Comparison of ENCODE assay signal across 8 cellular contexts in genomic region chr4:177250056-177250696, GRCh38. TPM values are rescaled to one million over a fixed set of nuclear protein-coding genes. Genes with fewer than 3 reads are reported as not detected.
DNase-seq lines count a peak whose midpoint lies in the region; ATAC-seq lines count a peak whose summit lies in the region.

No MANE protein-coding gene starts in this region.

- DNase-seq in AG08396 (ENCODE audit: low spot score) (peak; percentile 71), NCI-H69 (lab: John Stamatoyannopoulos, UW) (peak; percentile 85), ecto neural progenitor cell (ENCODE audit: low spot score) (peak; percentile 89), lung microvascular endothelial cell (ENCODE audit: low read depth in 2 of 2) (peak; percentile 62 to 76)
- DNase-seq in activated CD4-positive, alpha-beta T cell treated with anti-CD3 and anti-CD28 coated beads, Interleukin-2, amount 50 U/mL, for 48 hours = peak; percentile 72 to 77
- peak; percentile 26 for DNase-seq in stimulated activated CD8-positive, alpha-beta memory T cell treated with anti-CD3 and anti-CD28 coated beads, Interleukin-15, amount 100 ng/mL, for 24 hours (ENCODE audit: low read depth)

- ATAC-seq in GM18867 (IDR thresholded peaks at IDR 0.05; ENCODE audit: unreplicated experiment) (peak; percentile 97), HG03060 (IDR thresholded peaks at IDR 0.05; ENCODE audit: low read depth, unreplicated experiment) (peak; percentile 90)

RNA-seq across cellular contexts. Expression of gene NEIL3, which starts 59.5 kb away (rescaled TPM):
- total RNA-seq in lung microvascular endothelial cell = 1.2 and 2.4 TPM in 2 replicates

Comparison
In these comparisons a context has a peak if more than half of its experiments do, and no peak if none do; other contexts are left out.
1. Peak in every context shown above with its lines: DNase-seq and ATAC-seq.
2. DNase-seq: peak in every context shown above with its lines; median percentile 89 in ecto neural progenitor cell; 85 in NCI-H69; 74 in activated CD4-positive, alpha-beta T cell treated with anti-CD3 and anti-CD28 coated beads, Interleukin-2, amount 50 U/mL, for 48 hours; 71 in AG08396; 69 in lung microvascular endothelial cell; 26 in stimulated activated CD8-positive, alpha-beta memory T cell treated with anti-CD3 and anti-CD28 coated beads, Interleukin-15, amount 100 ng/mL, for 24 hours.